ENCODE assay signal across 10 cellular contexts in genomic region chr6:113732384-113732966, GRCh38.
A peak's percentile ranks its signal among the peaks of the same experiment; 100 is the strongest.
DNase-seq lines count a peak whose midpoint lies in the region; ATAC-seq and TF ChIP-seq lines count a peak whose summit lies in the region.
"Had no signal": no experiment of that assay in that cellular context is flagged by ENCODE, and none has a peak within 500 bp of the region (broad histone marks: within the 10 kb centered on the region; RNA-seq: fewer than 3 reads in every experiment).

No MANE protein-coding gene starts in this region.

- H3K27me3 ChIP-seq in neuron (ENCODE audit: insufficient read depth, low read length): no peaks in the 10 kb centered on the region

- POLR2A ChIA-PET in HEK293T (lab: Yijun Ruan, JAX): no interaction called here

- ATAC-seq in GM21717 (IDR thresholded peaks at IDR 0.05; ENCODE audit: unreplicated experiment): no peak

- peak overlapping the region; percentile 17 for H3K4me3 ChIP-seq in neuron (ENCODE audit: low read length)

- H2AFZ ChIP-seq in neuron (ENCODE audit: low read depth, low read length): peak overlapping the region; percentile 2

- no peaks in the 10 kb centered on the region for H3K9me3 ChIP-seq in neuron (ENCODE audit: low read length)

- H3K36me3 ChIP-seq in neuron (ENCODE audit: insufficient read depth, low read length): no peaks in the 10 kb centered on the region

- CTCF ChIA-PET in HEK293T (lab: Yijun Ruan, JAX): no interaction called here

- in situ Hi-C loops in ACHN (cut with HindIII; ENCODE audit: low pct_ligation_motif_present, low pct_unique_long_range_greater_than_20kb, low sequenced_read_pairs) (no loop called here), KBM-7 (cut with MboI; ENCODE audit: low pct_unique_long_range_greater_than_20kb, low sequenced_read_pairs) (no loop called here)

- H3K4me1 ChIP-seq in neuron (ENCODE audit: insufficient read depth, low read length): peaks cover 22% of the 10 kb centered on the region

- DNase-seq in DMS 273 (lab: John Stamatoyannopoulos, UW; ENCODE audit: unreplicated experiment) (peak; percentile 93), NCI-H748 (lab: John Stamatoyannopoulos, UW; ENCODE audit: unreplicated experiment) (peak; percentile 68), fibroblast of peridontal ligament (ENCODE audit: extremely low read depth) (peak; percentile 49), ACHN (no peak), HEK293T (ENCODE audit: extremely low spot score) (no peak), KBM-7 (no peak)
- DNase-seq: KG1; stimulated activated CD4-positive, alpha-beta T cell treated with anti-CD3 and anti-CD28 coated beads, Interleukin-12 subunit alpha, Interleukin-12 subunit beta, amount 100 ng/mL, for 4 hours had no signal

TF ChIP-seq in HEK293T, 16 proteins besides CTCF, POLR2A, EP300 and RAD21:
- TF ChIP-seq ZNF384 (IDR thresholded peaks at IDR 0.05) (no peak), ELF4 (IDR thresholded peaks at IDR 0.05) (no peak), SUZ12 (IDR thresholded peaks at IDR 0.05) (no peak)

Comparison
In these comparisons a context has a peak if more than half of its experiments do, and no peak if none do; other contexts are left out.
1. DNase-seq: peak in DMS 273 (single experiment), NCI-H748 (single experiment) and fibroblast of peridontal ligament (single experiment); none in ACHN (single experiment), HEK293T (single experiment) and KBM-7 (single experiment).